10 cellular contexts compared by ENCODE assay signal in genomic region chr19:14002571-14003278, GRCh38. TPM values are rescaled to one million over a fixed set of nuclear protein-coding genes. Genes with fewer than 3 reads are reported as not detected.
A peak's percentile ranks its signal among the peaks of the same experiment; 100 is the strongest.
DNase-seq lines count a peak whose midpoint lies in the region; ATAC-seq and TF ChIP-seq lines count a peak whose summit lies in the region.
"Had no signal": no experiment of that assay in that cellular context is flagged by ENCODE, and none has a peak within 500 bp of the region (broad histone marks: within the 10 kb centered on the region; RNA-seq: fewer than 3 reads in every experiment).

No MANE protein-coding gene starts in this region.

- no peak for TF ChIP-seq CTCF in GM23338 (conservative IDR thresholded peaks at IDR 0.05; ENCODE audit: low read depth in 2 of 2)

- H3K4me1 ChIP-seq in GM23338 (ENCODE audit: insufficient read depth), result peaks cover 19% of the 10 kb centered on the region

- DNase-seq in GM23338 (ENCODE audit: low spot score) (no peak), left ventricle myocardium superior (peak; percentile 27), OCI-M1 (lab: John Stamatoyannopoulos, UW) (no peak), retina (no peak), NCI-H226 (no peak)
- peak; percentile 44 for DNase-seq in activated CD4-positive, alpha-beta memory T cell treated with anti-CD3 and anti-CD28 coated beads, Interleukin-2, amount 10 ng/mL, durations not matched to agents 7 days and 5 days
- DNase-seq in stimulated activated CD8-positive, alpha-beta memory T cell treated with anti-CD3 and anti-CD28 coated beads, Interleukin-4, amount 100 ng/mL, for 48 hours, result peak; percentile 39
- DNase-seq: brain microvascular endothelial cell, PC-3 had no signal

- no peak overlapping the region for H3K4me3 ChIP-seq in GM23338

- H3K9me3 Mint-ChIP-seq in GM23338, result peaks cover 20% of the 10 kb centered on the region; the same call in 2 of the 3 replicates
- H3K9me3 Mint-ChIP-seq in activated CD4-positive, alpha-beta memory T cell treated with anti-CD3 and anti-CD28 coated beads, Interleukin-2, amount 10 ng/mL, durations not matched to agents 7 days and 5 days, result peaks cover 9% of the 10 kb centered on the region

- H3K9me2 ChIP-seq in GM23338 (ENCODE audit: insufficient read depth), result no peaks in the 10 kb centered on the region

- intact Hi-C loops in left ventricle myocardium superior (cut with micrococcal nuclease), result no loop called here

- no peak overlapping the region for H3K4me2 ChIP-seq in GM23338

- H3K27me3 Mint-ChIP-seq in GM23338 (ENCODE audit: insufficient read depth, low read depth, poor library complexity), result peaks cover 17% of the 10 kb centered on the region
- H3K27me3 Mint-ChIP-seq in activated CD4-positive, alpha-beta memory T cell treated with anti-CD3 and anti-CD28 coated beads, Interleukin-2, amount 10 ng/mL, durations not matched to agents 7 days and 5 days, result no peaks in the 10 kb centered on the region

- ATAC-seq in GM23338, result no peak
- no peak for ATAC-seq in left ventricle myocardium superior
- no peak for ATAC-seq in GM21423 (IDR thresholded peaks at IDR 0.05; ENCODE audit: unreplicated experiment)
- ATAC-seq: PC-3 had no signal

- H4K20me1 ChIP-seq in GM23338 (replicated peaks; ENCODE audit: insufficient read depth), result no peaks in the 10 kb centered on the region

- H3K4me1 Mint-ChIP-seq in GM23338, result peaks cover 22% of the 10 kb centered on the region
- peaks cover 48% of the 10 kb centered on the region for H3K4me1 Mint-ChIP-seq in activated CD4-positive, alpha-beta memory T cell treated with anti-CD3 and anti-CD28 coated beads, Interleukin-2, amount 10 ng/mL, durations not matched to agents 7 days and 5 days

- peaks cover 30% of the 10 kb centered on the region for H3K36me3 Mint-ChIP-seq in GM23338 (ENCODE audit: low read depth)
- peaks cover 34% of the 10 kb centered on the region for H3K36me3 Mint-ChIP-seq in activated CD4-positive, alpha-beta memory T cell treated with anti-CD3 and anti-CD28 coated beads, Interleukin-2, amount 10 ng/mL, durations not matched to agents 7 days and 5 days (ENCODE audit: low read depth)

- no peaks in the 10 kb centered on the region for H3K27me3 ChIP-seq in GM23338 (ENCODE audit: insufficient read depth)
- H3K27me3 ChIP-seq: brain microvascular endothelial cell had no signal

- H2AFZ ChIP-seq in GM23338, result no peak overlapping the region

- 0 out of 2 replicates have a peak, but pooled peaks cover 6% of the 10 kb centered on the region for H3K36me3 ChIP-seq in GM23338 (ENCODE audit: insufficient read depth)
- H3K36me3 ChIP-seq: brain microvascular endothelial cell had no signal

- POLR2A ChIA-PET in activated CD4-positive, alpha-beta memory T cell treated with anti-CD3 and anti-CD28 coated beads, Interleukin-2, amount 10 ng/mL, durations not matched to agents 7 days and 5 days (lab: Charles Lee), result interaction anchor here (1.0 to 11.7 kb wide), 8 partner anchors 9 to 134 kb away, joined by 3 to 157 read pairs (median 4); partner anchors contain the start of genes ASF1B, DCAF15 and IL27RA

- CTCF ChIA-PET in activated CD4-positive, alpha-beta memory T cell treated with anti-CD3 and anti-CD28 coated beads, Interleukin-2, amount 10 ng/mL, durations not matched to agents 7 days and 5 days (lab: Charles Lee), result interaction anchor here (0.6 to 2.0 kb wide), 5 partner anchors 15 to 134 kb away, joined by 3 to 7 read pairs (median 4); partner anchors contain the start of genes ASF1B and IL27RA

- H3K79me2 ChIP-seq in GM23338 (replicated peaks; ENCODE audit: insufficient read depth), result peaks cover 41% of the 10 kb centered on the region

- H3K27ac Mint-ChIP-seq in GM23338, result peak overlapping the region; percentile 77; the same call in 1 of the 2 replicates
- H3K27ac Mint-ChIP-seq in activated CD4-positive, alpha-beta memory T cell treated with anti-CD3 and anti-CD28 coated beads, Interleukin-2, amount 10 ng/mL, durations not matched to agents 7 days and 5 days, result peak overlapping the region; percentile 98

- no peak overlapping the region for H3K4me3 Mint-ChIP-seq in GM23338
- H3K4me3 Mint-ChIP-seq in activated CD4-positive, alpha-beta memory T cell treated with anti-CD3 and anti-CD28 coated beads, Interleukin-2, amount 10 ng/mL, durations not matched to agents 7 days and 5 days, result peak overlapping the region; percentile 61

- H3F3A ChIP-seq in GM23338 (replicated peaks; ENCODE audit: low read depth), result peaks cover 9% of the 10 kb centered on the region; the same call in 1 of the 2 replicates

- H3K27ac ChIP-seq in GM23338 (ENCODE audit: low read depth), result no peak overlapping the region
- H3K27ac ChIP-seq: brain microvascular endothelial cell had no signal

TF ChIP-seq in GM23338, 12 proteins besides CTCF, POLR2A, EP300 and RAD21:
- TF ChIP-seq ETS1 (IDR thresholded peaks at IDR 0.05) (no peak), POLR2AphosphoS5 (IDR thresholded peaks at IDR 0.05; ENCODE audit: low read depth) (no peak), REST (IDR thresholded peaks at IDR 0.05; ENCODE audit: unreplicated experiment) (no peak), NANOG (IDR thresholded peaks at IDR 0.05; ENCODE audit: borderline replicate concordance) (no peak), JUNB (IDR thresholded peaks at IDR 0.05; ENCODE audit: unreplicated experiment) (no peak), ZNF114 (CRISPR knock-in tag; IDR thresholded peaks at IDR 0.05) (no peak), ZNF331 (CRISPR knock-in tag; IDR thresholded peaks at IDR 0.05; ENCODE audit: low read depth) (no peak), CREB1 (CRISPR knock-in tag; IDR thresholded peaks at IDR 0.05; ENCODE audit: low read depth) (no peak), STAT1 (IDR thresholded peaks at IDR 0.05; ENCODE audit: unreplicated experiment) (no peak), EZH2 (IDR thresholded peaks at IDR 0.05; ENCODE audit: low read depth, unreplicated experiment) (no peak)

RNA-seq across cellular contexts. Expression of gene RFX1, which starts 3.4 kb away (rescaled TPM):
- 10.1 and 11.8 TPM in 2 replicates for total RNA-seq in GM23338 (2014; rRNA removed; shearing (Covaris generic))
- polyA plus RNA-seq in GM23338 (2016; fragmentation: Nextera tagmentation; extraction: Ambion mirVana), result 8.9 and 9.4 TPM in 2 replicates
- 10 to 100 TPM; 16.8 to 18.6 TPM for total RNA-seq in activated CD4-positive, alpha-beta memory T cell treated with anti-CD3 and anti-CD28 coated beads, Interleukin-2, amount 10 ng/mL, durations not matched to agents 7 days and 5 days
- 15.7 TPM for total RNA-seq in left ventricle myocardium superior

RNA-seq across cellular contexts. Expression of gene RLN3, which starts 25.2 kb away (rescaled TPM):
- not detected in 2 replicates for total RNA-seq in GM23338 (2014; rRNA removed; shearing (Covaris generic))
- polyA plus RNA-seq in GM23338 (2016; fragmentation: Nextera tagmentation; extraction: Ambion mirVana), result not detected in 2 replicates
- total RNA-seq in activated CD4-positive, alpha-beta memory T cell treated with anti-CD3 and anti-CD28 coated beads, Interleukin-2, amount 10 ng/mL, durations not matched to agents 7 days and 5 days, result not detected
- not detected for total RNA-seq in left ventricle myocardium superior
- total RNA-seq: PC-3 had no signal

RNA-seq across cellular contexts. Expression of gene IL27RA, which starts 28.8 kb away (rescaled TPM):
- total RNA-seq in GM23338 (2014; rRNA removed; shearing (Covaris generic)), result 11.4 and 12.8 TPM in 2 replicates
- polyA plus RNA-seq in GM23338 (2016; fragmentation: Nextera tagmentation; extraction: Ambion mirVana), result 7.7 and 8.3 TPM in 2 replicates
- 10 to 100 TPM; 55.5 to 58.1 TPM for total RNA-seq in activated CD4-positive, alpha-beta memory T cell treated with anti-CD3 and anti-CD28 coated beads, Interleukin-2, amount 10 ng/mL, durations not matched to agents 7 days and 5 days
- total RNA-seq in left ventricle myocardium superior, result 5.4 TPM

RNA-seq across cellular contexts. Expression of gene DCAF15, which starts 50.4 kb away (rescaled TPM):
- total RNA-seq in GM23338 (2014; rRNA removed; shearing (Covaris generic)), result 74.8 and 81.3 TPM in 2 replicates
- polyA plus RNA-seq in GM23338 (2016; fragmentation: Nextera tagmentation; extraction: Ambion mirVana), result 39.5 and 41.6 TPM in 2 replicates
- 10 to 100 TPM; 76.2 to 78.4 TPM for total RNA-seq in activated CD4-positive, alpha-beta memory T cell treated with anti-CD3 and anti-CD28 coated beads, Interleukin-2, amount 10 ng/mL, durations not matched to agents 7 days and 5 days
- total RNA-seq in left ventricle myocardium superior, result 18.2 TPM

RNA-seq across cellular contexts. Expression of gene PALM3, which starts 59.2 kb away (rescaled TPM):
- 40.2 and 45.8 TPM in 2 replicates for total RNA-seq in GM23338 (2014; rRNA removed; shearing (Covaris generic))
- polyA plus RNA-seq in GM23338 (2016; fragmentation: Nextera tagmentation; extraction: Ambion mirVana), result 16.6 and 19.6 TPM in 2 replicates
- total RNA-seq in activated CD4-positive, alpha-beta memory T cell treated with anti-CD3 and anti-CD28 coated beads, Interleukin-2, amount 10 ng/mL, durations not matched to agents 7 days and 5 days, result not detected
- total RNA-seq in left ventricle myocardium superior, result not detected

Comparison
In these comparisons a context has a peak if more than half of its experiments do, and no peak if none do; other contexts are left out.
1. DNase-seq: peak in activated CD4-positive, alpha-beta memory T cell treated with anti-CD3 and anti-CD28 coated beads, Interleukin-2, amount 10 ng/mL, durations not matched to agents 7 days and 5 days (single experiment), left ventricle myocardium superior (single experiment) and stimulated activated CD8-positive, alpha-beta memory T cell treated with anti-CD3 and anti-CD28 coated beads, Interleukin-4, amount 100 ng/mL, for 48 hours (single experiment); none in GM23338 (single experiment), OCI-M1 (single experiment), retina (single experiment) and NCI-H226 (single experiment).